In genomic region chr3:110743202-110743601, GRCh38 we compare ENCODE assay signal across 1 cellular context.
TF ChIP-seq lines count a peak whose summit lies in the region.

No MANE protein-coding gene starts in this region.

TF ChIP-seq in SK-N-SH, 30 proteins besides CTCF, POLR2A, EP300 and RAD21 (continued from another document):
- TF ChIP-seq IRF3 (IDR thresholded peaks at IDR 0.05; ENCODE audit: low read depth, low read length) (no peak), GATA2 (CRISPR knock-in tag; IDR thresholded peaks at IDR 0.05) (no peak), NFIC (IDR thresholded peaks at IDR 0.05; ENCODE audit: borderline replicate concordance) (no peak), POLR2AphosphoS5 (IDR thresholded peaks at IDR 0.05; ENCODE audit: low read depth, low read length) (no peak), TEAD4 (IDR thresholded peaks at IDR 0.05; ENCODE audit: borderline replicate concordance, insufficient read depth) (no peak), USF1 (IDR thresholded peaks at IDR 0.05; ENCODE audit: borderline replicate concordance, low read depth) (no peak), RCOR1 (IDR thresholded peaks at IDR 0.05; ENCODE audit: low read length) (no peak)
TF ChIP-seq in SK-N-SH: peak in this region for 0.
